1 cellular context compared by ENCODE assay signal in genomic region chr7:101201695-101202602, GRCh38.
TF ChIP-seq lines count a peak whose summit lies in the region.

No MANE protein-coding gene starts in this region.

TF ChIP-seq in HepG2, 621 proteins besides CTCF, POLR2A, EP300 and RAD21 (continued from another document and continues in another):
- TF ChIP-seq KIAA2018 (CRISPR knock-in tag; IDR thresholded peaks at IDR 0.05; ENCODE audit: borderline replicate concordance): no peak
- TF ChIP-seq NFIC (IDR thresholded peaks at IDR 0.05; ENCODE audit: low read length): no peak
- peak; percentile 60; the same call in 1 of the 2 replicates for TF ChIP-seq CCDC6 (CRISPR knock-in tag; IDR thresholded peaks at IDR 0.05)
- TF ChIP-seq ZNF597 (CRISPR knock-in tag; IDR thresholded peaks at IDR 0.05): no peak
- 0 out of 2 replicates have a peak, but pooled peaks have one; percentile 66 for TF ChIP-seq ZNF20 (CRISPR knock-in tag; IDR thresholded peaks at IDR 0.05)
- peak; percentile 64 for TF ChIP-seq SAP130 (CRISPR knock-in tag; IDR thresholded peaks at IDR 0.05; ENCODE audit: low read depth)
- TF ChIP-seq HIVEP1 (CRISPR knock-in tag; IDR thresholded peaks at IDR 0.05): peak; percentile 89
- TF ChIP-seq ZBTB40 (IDR thresholded peaks at IDR 0.05): no peak
- peak; percentile 36; the same call in 1 of the 2 replicates for TF ChIP-seq ZBTB40 (CRISPR knock-in tag; IDR thresholded peaks at IDR 0.05)
- TF ChIP-seq ARID5B (CRISPR knock-in tag; IDR thresholded peaks at IDR 0.05): 0 out of 2 replicates have a peak, but pooled peaks have one; percentile 42
- TF ChIP-seq ZNF142 (CRISPR knock-in tag; IDR thresholded peaks at IDR 0.05): peak; percentile 50
- TF ChIP-seq ZNF543 (CRISPR knock-in tag; IDR thresholded peaks at IDR 0.05): peak; percentile 84; the same call in 1 of the 2 replicates
- TF ChIP-seq HMG20B (CRISPR knock-in tag; conservative IDR thresholded peaks at IDR 0.05): no peak
- no peak for TF ChIP-seq ADNP (CRISPR knock-in tag; IDR thresholded peaks at IDR 0.05)
- TF ChIP-seq POGK (CRISPR knock-in tag; conservative IDR thresholded peaks at IDR 0.05): peak; percentile 47; the same call in 1 of the 2 replicates
